Comparison of ENCODE assay signal across 11 cellular contexts in genomic region chr17:12523244-12523643, GRCh38.
"Had no signal": no experiment of that assay in that cellular context is flagged by ENCODE, and none has a peak within 500 bp of the region (broad histone marks: within the 10 kb centered on the region; RNA-seq: fewer than 3 reads in every experiment).

No MANE protein-coding gene starts in this region.

- H3K36me3 Mint-ChIP-seq: activated naive CD4-positive, alpha-beta T cell treated with anti-CD3 and anti-CD28 coated beads, Interleukin-2, amount 10 ng/mL, durations not matched to agents 7 days and 5 days had no signal

- H3K27ac Mint-ChIP-seq: activated naive CD4-positive, alpha-beta T cell treated with anti-CD3 and anti-CD28 coated beads, Interleukin-2, amount 10 ng/mL, durations not matched to agents 7 days and 5 days; stimulated activated naive CD8-positive, alpha-beta T cell treated with anti-CD3 and anti-CD28 coated beads, Interleukin-15, amount 100 ng/mL, for 72 hours had no signal

- H3K4me3 Mint-ChIP-seq: activated naive CD4-positive, alpha-beta T cell treated with anti-CD3 and anti-CD28 coated beads, Interleukin-2, amount 10 ng/mL, durations not matched to agents 7 days and 5 days; stimulated activated naive CD8-positive, alpha-beta T cell treated with anti-CD3 and anti-CD28 coated beads, Interleukin-15, amount 100 ng/mL, for 72 hours had no signal

- H3K27me3 Mint-ChIP-seq: activated naive CD4-positive, alpha-beta T cell treated with anti-CD3 and anti-CD28 coated beads, Interleukin-2, amount 10 ng/mL, durations not matched to agents 7 days and 5 days had no signal

- H3K4me3 ChIP-seq: esophagus muscularis mucosa, right atrium auricular region, upper lobe of right lung had no signal

- H3K4me1 Mint-ChIP-seq: activated naive CD4-positive, alpha-beta T cell treated with anti-CD3 and anti-CD28 coated beads, Interleukin-2, amount 10 ng/mL, durations not matched to agents 7 days and 5 days; stimulated activated naive CD8-positive, alpha-beta T cell treated with anti-CD3 and anti-CD28 coated beads, Interleukin-15, amount 100 ng/mL, for 72 hours had no signal

- H3K4me1 ChIP-seq: upper lobe of right lung had no signal

- H3K36me3 ChIP-seq: esophagus muscularis mucosa, neutrophil, right atrium auricular region, upper lobe of right lung had no signal

- H3K27ac ChIP-seq: neutrophil, right atrium auricular region, upper lobe of right lung had no signal

- H3K9me3 ChIP-seq: esophagus muscularis mucosa, neutrophil, right atrium auricular region, upper lobe of right lung had no signal

- H3K27me3 ChIP-seq: esophagus muscularis mucosa, neutrophil, right atrium auricular region, upper lobe of right lung had no signal

- ATAC-seq: stimulated activated naive CD8-positive, alpha-beta T cell treated with anti-CD3 and anti-CD28 coated beads, Interleukin-15, amount 100 ng/mL, for 72 hours had no signal

- DNase-seq: activated CD4-positive, alpha-beta T cell treated with anti-CD3 and anti-CD28 coated beads, Interleukin-2, amount 50 U/mL, for 4 hours; activated CD4-positive, CD25-positive, alpha-beta regulatory T cell treated with anti-CD3 and anti-CD28 coated beads, Interleukin-2, amount 50 U/mL, for 72 hours; activated naive CD4-positive, alpha-beta T cell treated with anti-CD3 and anti-CD28 coated beads, Interleukin-2, amount 10 ng/mL, durations not matched to agents 7 days and 5 days; hypothalamus; stimulated activated CD4-positive, alpha-beta T cell treated with anti-CD3 and anti-CD28 coated beads, Interleukin-1b, Interleukin-23, amount 100 ng/mL, for 48 hours; stimulated activated naive CD8-positive, alpha-beta T cell treated with anti-CD3 and anti-CD28 coated beads, Interleukin-15, amount 100 ng/mL, for 72 hours; T-helper 1 cell; upper lobe of right lung had no signal
